In the genomic region with DNA sequence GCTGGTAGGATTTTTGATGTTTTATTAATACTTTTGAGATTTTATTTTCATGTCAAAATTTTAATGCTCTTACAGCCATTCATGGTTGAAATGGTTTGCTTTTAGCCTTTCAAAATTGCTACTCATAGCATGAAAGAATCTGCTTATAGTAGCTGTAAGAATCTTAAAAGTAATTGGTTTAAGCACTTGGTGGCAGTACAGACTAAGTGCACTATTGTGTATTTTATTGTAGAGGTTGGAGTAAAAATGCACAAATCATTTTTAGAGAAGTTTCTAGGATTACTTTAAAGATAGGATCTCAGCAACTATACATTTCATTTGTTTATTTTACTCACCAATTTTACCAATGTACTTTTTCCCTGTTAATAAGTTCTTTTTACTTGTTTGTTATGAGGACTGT, we compare ENCODE assay signal across 2 cellular contexts.
TF ChIP-seq lines count a peak whose summit lies in the region.

No MANE protein-coding gene starts in this region.

TF ChIP-seq in liver, 16 proteins besides CTCF, POLR2A, EP300 and RAD21:
- no peak for TF ChIP-seq HNF4A (conservative IDR thresholded peaks at IDR 0.05)
- no peak for TF ChIP-seq JUND (IDR thresholded peaks at IDR 0.05)
- TF ChIP-seq HNF4G (IDR thresholded peaks at IDR 0.05): no peak
- no peak for TF ChIP-seq FOXA1 (IDR thresholded peaks at IDR 0.05)
- TF ChIP-seq, protein P1, sequence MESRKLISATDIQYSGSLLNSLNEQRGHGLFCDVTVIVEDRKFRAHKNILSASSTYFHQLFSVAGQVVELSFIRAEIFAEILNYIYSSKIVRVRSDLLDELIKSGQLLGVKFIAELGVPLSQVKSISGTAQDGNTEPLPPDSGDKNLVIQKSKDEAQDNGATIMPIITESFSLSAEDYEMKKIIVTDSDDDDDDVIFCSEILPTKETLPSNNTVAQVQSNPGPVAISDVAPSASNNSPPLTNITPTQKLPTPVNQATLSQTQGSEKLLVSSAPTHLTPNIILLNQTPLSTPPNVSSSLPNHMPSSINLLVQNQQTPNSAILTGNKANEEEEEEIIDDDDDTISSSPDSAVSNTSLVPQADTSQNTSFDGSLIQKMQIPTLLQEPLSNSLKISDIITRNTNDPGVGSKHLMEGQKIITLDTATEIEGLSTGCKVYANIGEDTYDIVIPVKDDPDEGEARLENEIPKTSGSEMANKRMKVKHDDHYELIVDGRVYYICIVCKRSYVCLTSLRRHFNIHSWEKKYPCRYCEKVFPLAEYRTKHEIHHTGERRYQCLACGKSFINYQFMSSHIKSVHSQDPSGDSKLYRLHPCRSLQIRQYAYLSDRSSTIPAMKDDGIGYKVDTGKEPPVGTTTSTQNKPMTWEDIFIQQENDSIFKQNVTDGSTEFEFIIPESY (IDR thresholded peaks at IDR 0.05): no peak
- no peak for TF ChIP-seq FOXA2 (IDR thresholded peaks at IDR 0.05)
- no peak for TF ChIP-seq YY1 (IDR thresholded peaks at IDR 0.05)
- no peak for TF ChIP-seq TAF1 (conservative IDR thresholded peaks at IDR 0.05)
- no peak for TF ChIP-seq RXRA (IDR thresholded peaks at IDR 0.05)
- TF ChIP-seq, protein P2, sequence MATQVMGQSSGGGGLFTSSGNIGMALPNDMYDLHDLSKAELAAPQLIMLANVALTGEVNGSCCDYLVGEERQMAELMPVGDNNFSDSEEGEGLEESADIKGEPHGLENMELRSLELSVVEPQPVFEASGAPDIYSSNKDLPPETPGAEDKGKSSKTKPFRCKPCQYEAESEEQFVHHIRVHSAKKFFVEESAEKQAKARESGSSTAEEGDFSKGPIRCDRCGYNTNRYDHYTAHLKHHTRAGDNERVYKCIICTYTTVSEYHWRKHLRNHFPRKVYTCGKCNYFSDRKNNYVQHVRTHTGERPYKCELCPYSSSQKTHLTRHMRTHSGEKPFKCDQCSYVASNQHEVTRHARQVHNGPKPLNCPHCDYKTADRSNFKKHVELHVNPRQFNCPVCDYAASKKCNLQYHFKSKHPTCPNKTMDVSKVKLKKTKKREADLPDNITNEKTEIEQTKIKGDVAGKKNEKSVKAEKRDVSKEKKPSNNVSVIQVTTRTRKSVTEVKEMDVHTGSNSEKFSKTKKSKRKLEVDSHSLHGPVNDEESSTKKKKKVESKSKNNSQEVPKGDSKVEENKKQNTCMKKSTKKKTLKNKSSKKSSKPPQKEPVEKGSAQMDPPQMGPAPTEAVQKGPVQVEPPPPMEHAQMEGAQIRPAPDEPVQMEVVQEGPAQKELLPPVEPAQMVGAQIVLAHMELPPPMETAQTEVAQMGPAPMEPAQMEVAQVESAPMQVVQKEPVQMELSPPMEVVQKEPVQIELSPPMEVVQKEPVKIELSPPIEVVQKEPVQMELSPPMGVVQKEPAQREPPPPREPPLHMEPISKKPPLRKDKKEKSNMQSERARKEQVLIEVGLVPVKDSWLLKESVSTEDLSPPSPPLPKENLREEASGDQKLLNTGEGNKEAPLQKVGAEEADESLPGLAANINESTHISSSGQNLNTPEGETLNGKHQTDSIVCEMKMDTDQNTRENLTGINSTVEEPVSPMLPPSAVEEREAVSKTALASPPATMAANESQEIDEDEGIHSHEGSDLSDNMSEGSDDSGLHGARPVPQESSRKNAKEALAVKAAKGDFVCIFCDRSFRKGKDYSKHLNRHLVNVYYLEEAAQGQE (IDR thresholded peaks at IDR 0.05): no peak
- TF ChIP-seq SP1 (IDR thresholded peaks at IDR 0.05): no peak
- TF ChIP-seq GABPA (IDR thresholded peaks at IDR 0.05 in 1 of 2, conservative IDR thresholded peaks at IDR 0.05 in 1 of 2): no peak
TF ChIP-seq in liver: peak in this region for 0.

TF ChIP-seq in GM12878, 131 proteins besides CTCF, POLR2A, EP300 and RAD21:
- TF ChIP-seq SMC3 (IDR thresholded peaks at IDR 0.05; ENCODE audit: borderline replicate concordance, low read length): peak; percentile 44; the same call in 1 of the 2 replicates
- TF ChIP-seq, protein P3, sequence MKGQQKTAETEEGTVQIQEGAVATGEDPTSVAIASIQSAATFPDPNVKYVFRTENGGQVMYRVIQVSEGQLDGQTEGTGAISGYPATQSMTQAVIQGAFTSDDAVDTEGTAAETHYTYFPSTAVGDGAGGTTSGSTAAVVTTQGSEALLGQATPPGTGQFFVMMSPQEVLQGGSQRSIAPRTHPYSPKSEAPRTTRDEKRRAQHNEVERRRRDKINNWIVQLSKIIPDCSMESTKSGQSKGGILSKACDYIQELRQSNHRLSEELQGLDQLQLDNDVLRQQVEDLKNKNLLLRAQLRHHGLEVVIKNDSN (IDR thresholded peaks at IDR 0.05; ENCODE audit: borderline replicate concordance, extremely low read length, insufficient read depth, low read depth, low read length): no peak
- no peak for TF ChIP-seq JUNB (IDR thresholded peaks at IDR 0.05)
- no peak for TF ChIP-seq RB1 (IDR thresholded peaks at IDR 0.05; ENCODE audit: borderline replicate concordance)
